ENCODE assay signal across 20 cellular contexts in genomic region chr2:8399731-8400130, GRCh38.
"Had no signal": no experiment of that assay in that cellular context is flagged by ENCODE, and none has a peak within 500 bp of the region (broad histone marks: within the 10 kb centered on the region; RNA-seq: fewer than 3 reads in every experiment).

No MANE protein-coding gene starts in this region.

- ATAC-seq: left cardiac atrium; left colon; left lobe of liver; left lung; left ventricle myocardium superior; lower lobe of right lung; mucosa of descending colon; naive thymus-derived CD4-positive, alpha-beta T cell had no signal

- DNase-seq: hippocampal formation; hypothalamus; immature natural killer cell; islet precursor cell; kidney; kidney glomerular epithelial cell; left cardiac atrium; left colon; left lung; left ventricle myocardium inferior; left ventricle myocardium superior; lower lobe of right lung; mammary epithelial cell; mesenchymal stem cell; mesendoderm; midbrain; mucosa of descending colon; naive B cell; naive thymus-derived CD4-positive, alpha-beta T cell had no signal
